ENCODE assay signal across 1 cellular context in the genomic region with DNA sequence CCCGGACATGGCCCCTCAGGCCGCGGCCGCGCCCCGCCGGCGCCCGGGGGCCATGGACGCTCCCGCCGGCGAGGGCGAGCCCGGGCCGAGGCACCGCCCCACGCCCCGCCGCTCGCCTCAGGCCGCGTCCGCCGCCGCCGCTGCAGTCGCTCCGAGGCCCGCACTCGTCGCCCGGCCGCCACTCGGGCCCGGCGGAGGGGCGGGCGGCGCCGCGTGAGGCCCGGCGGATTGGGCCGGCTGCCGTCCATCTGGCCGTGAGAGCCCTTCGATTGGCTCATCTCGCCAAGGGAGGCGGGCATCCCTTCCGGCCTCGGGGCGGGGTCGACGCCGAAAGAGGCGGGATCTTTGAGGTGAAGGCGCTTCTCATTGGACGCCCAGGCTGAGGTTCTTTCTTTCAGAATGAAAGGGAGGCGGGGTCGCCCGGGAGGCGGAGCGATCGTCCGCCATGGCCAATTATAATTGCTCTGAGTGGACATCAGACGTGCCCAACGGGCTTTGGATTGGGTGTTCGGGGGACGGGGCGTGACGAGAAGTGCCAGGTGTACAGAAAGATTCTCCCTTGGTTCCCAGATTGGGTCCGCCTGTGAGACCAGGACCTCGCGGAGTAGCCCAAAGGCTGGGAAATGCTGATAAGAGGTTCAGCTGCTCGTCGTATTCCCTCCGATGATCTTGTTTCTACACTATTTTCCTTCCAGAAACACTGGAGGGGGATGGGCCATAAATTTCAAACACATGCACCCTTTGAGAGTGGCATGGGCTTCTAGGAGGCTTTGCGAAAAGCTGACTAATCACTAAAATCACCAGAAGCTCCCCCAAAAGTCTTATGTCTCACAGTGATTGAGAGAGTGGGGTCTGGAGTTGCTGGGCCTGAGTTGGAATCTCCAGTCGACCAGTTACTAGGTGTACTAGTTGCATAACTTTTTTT.
A peak's percentile ranks its signal among the peaks of the same experiment; 100 is the strongest.
TF ChIP-seq lines count a peak whose summit lies in the region.

A gene with protein sequence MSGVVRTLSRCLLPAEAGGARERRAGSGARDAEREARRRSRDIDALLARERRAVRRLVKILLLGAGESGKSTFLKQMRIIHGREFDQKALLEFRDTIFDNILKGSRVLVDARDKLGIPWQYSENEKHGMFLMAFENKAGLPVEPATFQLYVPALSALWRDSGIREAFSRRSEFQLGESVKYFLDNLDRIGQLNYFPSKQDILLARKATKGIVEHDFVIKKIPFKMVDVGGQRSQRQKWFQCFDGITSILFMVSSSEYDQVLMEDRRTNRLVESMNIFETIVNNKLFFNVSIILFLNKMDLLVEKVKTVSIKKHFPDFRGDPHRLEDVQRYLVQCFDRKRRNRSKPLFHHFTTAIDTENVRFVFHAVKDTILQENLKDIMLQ (minus strand): TSS at position 156 of the 925 bp plus-strand sequence. CDS start 147 bp downstream, at position 9.

TF ChIP-seq in HCT116, 20 proteins besides CTCF, POLR2A, EP300 and RAD21 (continued from another document):
- TF ChIP-seq ELF1 (IDR thresholded peaks at IDR 0.05; ENCODE audit: borderline replicate concordance, low read depth): no peak
- peak; percentile 83 for TF ChIP-seq POLR2AphosphoS5 (IDR thresholded peaks at IDR 0.05; ENCODE audit: low read depth, low read length)
- TF ChIP-seq, protein P1, sequence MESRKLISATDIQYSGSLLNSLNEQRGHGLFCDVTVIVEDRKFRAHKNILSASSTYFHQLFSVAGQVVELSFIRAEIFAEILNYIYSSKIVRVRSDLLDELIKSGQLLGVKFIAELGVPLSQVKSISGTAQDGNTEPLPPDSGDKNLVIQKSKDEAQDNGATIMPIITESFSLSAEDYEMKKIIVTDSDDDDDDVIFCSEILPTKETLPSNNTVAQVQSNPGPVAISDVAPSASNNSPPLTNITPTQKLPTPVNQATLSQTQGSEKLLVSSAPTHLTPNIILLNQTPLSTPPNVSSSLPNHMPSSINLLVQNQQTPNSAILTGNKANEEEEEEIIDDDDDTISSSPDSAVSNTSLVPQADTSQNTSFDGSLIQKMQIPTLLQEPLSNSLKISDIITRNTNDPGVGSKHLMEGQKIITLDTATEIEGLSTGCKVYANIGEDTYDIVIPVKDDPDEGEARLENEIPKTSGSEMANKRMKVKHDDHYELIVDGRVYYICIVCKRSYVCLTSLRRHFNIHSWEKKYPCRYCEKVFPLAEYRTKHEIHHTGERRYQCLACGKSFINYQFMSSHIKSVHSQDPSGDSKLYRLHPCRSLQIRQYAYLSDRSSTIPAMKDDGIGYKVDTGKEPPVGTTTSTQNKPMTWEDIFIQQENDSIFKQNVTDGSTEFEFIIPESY (IDR thresholded peaks at IDR 0.05; ENCODE audit: extremely low read depth, insufficient replicate concordance, low read length): no peak
- TF ChIP-seq FOSL1 (IDR thresholded peaks at IDR 0.05; ENCODE audit: low read depth): no peak
- no peak for TF ChIP-seq ZNF274 (IDR thresholded peaks at IDR 0.05; ENCODE audit: low read depth, low read length)
- TF ChIP-seq SRF (IDR thresholded peaks at IDR 0.05; ENCODE audit: low read depth): no peak
- peak; percentile 75 for TF ChIP-seq ZFX (IDR thresholded peaks at IDR 0.05)
- TF ChIP-seq CBX3 (IDR thresholded peaks at IDR 0.05; ENCODE audit: low read depth): no peak
- TF ChIP-seq SP1 (IDR thresholded peaks at IDR 0.05; ENCODE audit: low read depth): peak; percentile 93
- no peak for TF ChIP-seq SIN3A (IDR thresholded peaks at IDR 0.05; ENCODE audit: low read depth)
- no peak for TF ChIP-seq EZH2 (IDR thresholded peaks at IDR 0.05)
- peak; percentile 78 for TF ChIP-seq TCF7L2 (IDR thresholded peaks at IDR 0.05; ENCODE audit: borderline replicate concordance, extremely low read depth, insufficient read depth, insufficient read length)
- TF ChIP-seq JUND (IDR thresholded peaks at IDR 0.05): no peak
- TF ChIP-seq, protein P2, sequence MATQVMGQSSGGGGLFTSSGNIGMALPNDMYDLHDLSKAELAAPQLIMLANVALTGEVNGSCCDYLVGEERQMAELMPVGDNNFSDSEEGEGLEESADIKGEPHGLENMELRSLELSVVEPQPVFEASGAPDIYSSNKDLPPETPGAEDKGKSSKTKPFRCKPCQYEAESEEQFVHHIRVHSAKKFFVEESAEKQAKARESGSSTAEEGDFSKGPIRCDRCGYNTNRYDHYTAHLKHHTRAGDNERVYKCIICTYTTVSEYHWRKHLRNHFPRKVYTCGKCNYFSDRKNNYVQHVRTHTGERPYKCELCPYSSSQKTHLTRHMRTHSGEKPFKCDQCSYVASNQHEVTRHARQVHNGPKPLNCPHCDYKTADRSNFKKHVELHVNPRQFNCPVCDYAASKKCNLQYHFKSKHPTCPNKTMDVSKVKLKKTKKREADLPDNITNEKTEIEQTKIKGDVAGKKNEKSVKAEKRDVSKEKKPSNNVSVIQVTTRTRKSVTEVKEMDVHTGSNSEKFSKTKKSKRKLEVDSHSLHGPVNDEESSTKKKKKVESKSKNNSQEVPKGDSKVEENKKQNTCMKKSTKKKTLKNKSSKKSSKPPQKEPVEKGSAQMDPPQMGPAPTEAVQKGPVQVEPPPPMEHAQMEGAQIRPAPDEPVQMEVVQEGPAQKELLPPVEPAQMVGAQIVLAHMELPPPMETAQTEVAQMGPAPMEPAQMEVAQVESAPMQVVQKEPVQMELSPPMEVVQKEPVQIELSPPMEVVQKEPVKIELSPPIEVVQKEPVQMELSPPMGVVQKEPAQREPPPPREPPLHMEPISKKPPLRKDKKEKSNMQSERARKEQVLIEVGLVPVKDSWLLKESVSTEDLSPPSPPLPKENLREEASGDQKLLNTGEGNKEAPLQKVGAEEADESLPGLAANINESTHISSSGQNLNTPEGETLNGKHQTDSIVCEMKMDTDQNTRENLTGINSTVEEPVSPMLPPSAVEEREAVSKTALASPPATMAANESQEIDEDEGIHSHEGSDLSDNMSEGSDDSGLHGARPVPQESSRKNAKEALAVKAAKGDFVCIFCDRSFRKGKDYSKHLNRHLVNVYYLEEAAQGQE (IDR thresholded peaks at IDR 0.05; ENCODE audit: low read depth): no peak
